ENCODE assay signal across 1 cellular context in genomic region chr15:63517202-63517601, GRCh38.
TF ChIP-seq lines count a peak whose summit lies in the region.

No MANE protein-coding gene starts in this region.

TF ChIP-seq in HepG2, 621 proteins besides CTCF, POLR2A, EP300 and RAD21:
- TF ChIP-seq ZNF318 (CRISPR knock-in tag; IDR thresholded peaks at IDR 0.05): no peak
- TF ChIP-seq CSRNP1 (CRISPR knock-in tag; IDR thresholded peaks at IDR 0.05): no peak
- no peak for TF ChIP-seq KLF16 (CRISPR knock-in tag; IDR thresholded peaks at IDR 0.05)
- TF ChIP-seq ZBTB39 (CRISPR knock-in tag; IDR thresholded peaks at IDR 0.05): no peak
- no peak for TF ChIP-seq REXO4 (CRISPR knock-in tag; IDR thresholded peaks at IDR 0.05; ENCODE audit: borderline replicate concordance)
- TF ChIP-seq GLI4 (CRISPR knock-in tag; IDR thresholded peaks at IDR 0.05; ENCODE audit: borderline replicate concordance): no peak
- no peak for TF ChIP-seq ZNF382 (CRISPR knock-in tag; IDR thresholded peaks at IDR 0.05; ENCODE audit: borderline replicate concordance)
- TF ChIP-seq SKIL (CRISPR knock-in tag; IDR thresholded peaks at IDR 0.05; ENCODE audit: borderline replicate concordance): no peak
- no peak for TF ChIP-seq SP5 (CRISPR knock-in tag; IDR thresholded peaks at IDR 0.05; ENCODE audit: borderline replicate concordance, low read depth)
- TF ChIP-seq EED (CRISPR knock-in tag; IDR thresholded peaks at IDR 0.05): no peak
- no peak for TF ChIP-seq MIXL1 (CRISPR knock-in tag; IDR thresholded peaks at IDR 0.05)
